12 cellular contexts compared by ENCODE assay signal in genomic region chr3:6326760-6327159, GRCh38.
"Had no signal": no experiment of that assay in that cellular context is flagged by ENCODE, and none has a peak within 500 bp of the region (broad histone marks: within the 10 kb centered on the region; RNA-seq: fewer than 3 reads in every experiment).

No MANE protein-coding gene starts in this region.

- ATAC-seq: gastrocnemius medialis; naive thymus-derived CD4-positive, alpha-beta T cell; stimulated activated naive B cell treated with anti-CD40 and anti-IgM and Interleukin-4, amounts not matched to agents 10 μg/mL and 1 μg/mL and 100 μg/mL, for 72 hours had no signal

- DNase-seq: activated CD4-positive, alpha-beta T cell treated with anti-CD3 and anti-CD28 coated beads, Interleukin-2, amount 50 U/mL, for 48 hours; adrenal gland; dorsolateral prefrontal cortex; endodermal cell; gastrocnemius medialis; midbrain; naive thymus-derived CD4-positive, alpha-beta T cell; retina; stimulated activated CD4-positive, alpha-beta T cell treated with anti-CD3 and anti-CD28 coated beads, Interleukin-2, amount 100 ng/mL, for 48 hours; stimulated activated naive B cell treated with anti-CD40 and anti-IgM and Interleukin-4, amounts not matched to agents 10 μg/mL and 1 μg/mL and 100 μg/mL, for 72 hours; thyroid gland; WERI-Rb-1 had no signal
